Comparison of ENCODE assay signal across 21 cellular contexts in the genomic region with DNA sequence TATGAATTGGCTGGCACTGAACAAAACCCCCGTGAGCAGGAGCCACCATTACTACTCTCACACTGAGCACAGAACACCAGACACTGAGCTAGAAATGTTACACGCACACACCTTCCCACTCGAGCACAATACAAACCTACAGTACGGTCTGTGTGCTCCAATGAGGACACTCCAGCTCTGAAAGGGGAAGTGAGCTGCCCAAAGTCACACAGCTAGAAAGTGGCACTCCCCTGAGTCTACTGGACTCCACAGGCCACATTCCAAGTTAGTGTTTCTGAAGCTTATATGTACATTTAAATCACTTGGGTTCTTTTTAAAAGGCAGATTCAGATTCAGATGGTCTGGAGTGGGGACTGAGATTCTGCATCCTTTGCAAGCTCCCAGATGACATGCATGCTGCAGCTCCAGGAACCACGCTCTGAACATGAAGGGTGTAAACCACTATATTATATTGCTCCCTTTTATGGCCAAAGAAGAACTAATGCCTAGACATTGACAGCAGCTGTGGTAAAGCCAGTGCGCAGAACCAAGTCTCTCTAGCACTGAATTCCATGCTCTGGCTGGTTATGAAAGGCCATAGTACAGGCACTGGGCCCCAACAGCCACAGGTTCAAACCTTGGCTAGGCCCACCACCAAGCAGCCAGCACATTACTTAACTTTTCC.
A peak's percentile ranks its signal among the peaks of the same experiment; 100 is the strongest.
DNase-seq lines count a peak whose midpoint lies in the region; ATAC-seq, FAIRE-seq and TF ChIP-seq lines count a peak whose summit lies in the region.
"Had no signal": no experiment of that assay in that cellular context is flagged by ENCODE, and none has a peak within 500 bp of the region (broad histone marks: within the 10 kb centered on the region; RNA-seq: fewer than 3 reads in every experiment).

No MANE protein-coding gene starts in this region.

- H3K4me1 ChIP-seq in mucosa of descending colon (ENCODE audit: low read depth): peaks cover 7% of the 10 kb centered on the region

- ATAC-seq in mucosa of descending colon (peak; percentile 58), HG03135 (IDR thresholded peaks at IDR 0.05; ENCODE audit: unreplicated experiment) (no peak)
- ATAC-seq: HCT116 had no signal

- H3K27ac ChIP-seq in VCaP: peak overlapping the region; percentile 56
- H3K27ac ChIP-seq: KMS-11, Peyer's patch, SK-N-MC had no signal

- TF ChIP-seq CTCF in VCaP (conservative IDR thresholded peaks at IDR 0.05) (no peak), mucosa of descending colon (IDR thresholded peaks at IDR 0.05) (no peak)

- intact Hi-C loops in mucosa of descending colon (cut with DNase I, micrococcal nuclease): no loop called here

- H3K36me3 ChIP-seq in mucosa of descending colon (ENCODE audit: low read depth): no peaks in the 10 kb centered on the region
- H3K36me3 ChIP-seq: Peyer's patch had no signal

- no peak for DNase-seq in GM12891 (ENCODE audit: insufficient read length, low spot score)
- peak; percentile 34 to 43 for DNase-seq in Kasumi-1 (lab: John Stamatoyannopoulos, UW)
- DNase-seq in mucosa of descending colon: peak in 1 of 3 donors; percentile 14
- DNase-seq in stimulated activated CD4-positive, alpha-beta T cell treated with anti-CD3 and anti-CD28 coated beads, Interleukin-4, amount 100 ng/mL, for 1 hour: no peak
- DNase-seq in activated CD8-positive, alpha-beta memory T cell treated with anti-CD3 and anti-CD28 coated beads, Interleukin-2, amount 50 U/mL, for 4 hours: no peak
- no peak for DNase-seq in KBM-7
- DNase-seq: CD4-positive, CD25-positive, alpha-beta regulatory T cell; DMS53; NCI-H1048; NCI-H1417; NCI-H1694; NCI-H2029 treated with DMSO at 0.1 percent for 48 hours; NCI-H2227 treated with DMSO at 0.1 percent for 48 hours; OCI-M1; Peyer's patch; SIG-M5 had no signal

- H3K4me3 ChIP-seq in mucosa of descending colon: no peak overlapping the region
- H3K4me3 ChIP-seq: Peyer's patch, SK-N-MC had no signal

- no peak for FAIRE-seq in GM12891 (lab: Jason Lieb, UNC)

- H3K9me3 ChIP-seq in mucosa of descending colon: no peaks in the 10 kb centered on the region
- H3K9me3 ChIP-seq: Peyer's patch had no signal

- TF ChIP-seq POLR2A in GM12891 (IDR thresholded peaks at IDR 0.05; ENCODE audit: low read depth, low read length): no peak

- in situ Hi-C loops in KBM-7 (cut with MboI; ENCODE audit: low pct_unique_long_range_greater_than_20kb, low sequenced_read_pairs): no loop called here

TF ChIP-seq in GM12891, 5 proteins besides CTCF, POLR2A, EP300 and RAD21:
- TF ChIP-seq SPI1 (IDR thresholded peaks at IDR 0.05; ENCODE audit: low read depth, low read length) (peak; percentile 66), TAF1 (IDR thresholded peaks at IDR 0.05; ENCODE audit: low read depth, low read length) (no peak), PAX5 (IDR thresholded peaks at IDR 0.05; ENCODE audit: insufficient read depth, low read length, severe bottlenecking) (no peak), POU2F2 (IDR thresholded peaks at IDR 0.05; ENCODE audit: low read depth, low read length) (no peak)
TF ChIP-seq in GM12891: peak in this region for 1.

Comparison
In these comparisons a context has a peak if more than half of its experiments do, and no peak if none do; other contexts are left out.
1. DNase-seq: peak in Kasumi-1 (2 of 2); none in GM12891 (single experiment), stimulated activated CD4-positive, alpha-beta T cell treated with anti-CD3 and anti-CD28 coated beads, Interleukin-4, amount 100 ng/mL, for 1 hour (single experiment), activated CD8-positive, alpha-beta memory T cell treated with anti-CD3 and anti-CD28 coated beads, Interleukin-2, amount 50 U/mL, for 4 hours (single experiment) and KBM-7 (single experiment).